ENCODE assay signal across 20 cellular contexts in the genomic region with DNA sequence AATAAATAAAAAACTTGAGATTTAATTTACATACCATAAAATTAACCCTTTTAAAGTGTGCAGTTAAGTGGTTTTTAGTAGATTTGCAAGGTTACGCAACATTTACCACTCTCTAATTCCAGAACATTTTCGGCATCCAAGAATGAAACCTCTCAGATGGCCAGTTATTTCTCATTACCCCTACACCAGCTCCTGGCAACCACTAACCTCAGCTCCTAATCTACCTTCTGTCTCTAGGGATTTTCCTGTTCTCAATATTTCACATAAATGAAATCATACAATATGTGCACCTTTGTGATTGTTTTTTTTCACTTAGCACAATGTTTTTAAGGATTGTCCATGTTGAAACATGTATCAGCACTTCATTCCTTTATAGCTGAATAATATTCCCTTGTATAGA. TPM values are rescaled to one million over a fixed set of nuclear protein-coding genes. Genes with fewer than 3 reads are reported as not detected.
DNase-seq lines count a peak whose midpoint lies in the region; ATAC-seq and TF ChIP-seq lines count a peak whose summit lies in the region.
"Had no signal": no experiment of that assay in that cellular context is flagged by ENCODE, and none has a peak within 500 bp of the region (broad histone marks: within the 10 kb centered on the region; RNA-seq: fewer than 3 reads in every experiment).

No MANE protein-coding gene starts in this region.

- DNase-seq in AG10803 (ENCODE audit: low read depth) (peak; percentile 48), KBM-7 (peak; percentile 30), astrocyte of the hippocampus (ENCODE audit: low read depth, low spot score) (peak; percentile 31), foreskin keratinocyte (peak; percentile 85 to 89), GM19240 (ENCODE audit: insufficient read length, low spot score) (no peak), NCI-H510A treated with DMSO at 0.1 percent for 48 hours (lab: John Stamatoyannopoulos, UW) (no peak), DMS79 (lab: John Stamatoyannopoulos, UW) (no peak)
- no peak for DNase-seq in activated naive CD8-positive, alpha-beta T cell treated with anti-CD3 and anti-CD28 coated beads, Interleukin-2, amount 50 U/mL, for 24 hours
- DNase-seq: activated CD4-positive, alpha-beta memory T cell treated with anti-CD3 and anti-CD28 coated beads for 36 hours; activated naive CD8-positive, alpha-beta T cell treated with anti-CD3 and anti-CD28 coated beads for 36 hours; effector CD4-positive, alpha-beta T cell; NCI-H1105; NCI-H2171; stimulated activated CD4-positive, alpha-beta T cell treated with anti-CD3 and anti-CD28 coated beads, Interleukin-4, amount 100 ng/mL, for 24 hours; substantia nigra; T-helper 1 cell had no signal

- ATAC-seq in foreskin keratinocyte: peak; percentile 41
- ATAC-seq in activated naive CD8-positive, alpha-beta T cell treated with anti-CD3 and anti-CD28 coated beads, Interleukin-2, amount 50 U/mL, for 24 hours: no peak

- H3K27me3 ChIP-seq in foreskin keratinocyte: no peaks in the 10 kb centered on the region

- H3K27me3 Mint-ChIP-seq in activated naive CD8-positive, alpha-beta T cell treated with anti-CD3 and anti-CD28 coated beads, Interleukin-2, amount 50 U/mL, for 24 hours: no peaks in the 10 kb centered on the region
- H3K27me3 Mint-ChIP-seq: activated CD4-positive, alpha-beta memory T cell treated with anti-CD3 and anti-CD28 coated beads for 36 hours; activated naive CD8-positive, alpha-beta T cell treated with anti-CD3 and anti-CD28 coated beads for 36 hours; central memory CD8-positive, alpha-beta T cell had no signal

- peaks cover 11% of the 10 kb centered on the region for H3K4me1 Mint-ChIP-seq in activated naive CD8-positive, alpha-beta T cell treated with anti-CD3 and anti-CD28 coated beads, Interleukin-2, amount 50 U/mL, for 24 hours

- peaks cover 31% of the 10 kb centered on the region for H3K4me1 ChIP-seq in foreskin keratinocyte

- H3K27ac Mint-ChIP-seq in activated naive CD8-positive, alpha-beta T cell treated with anti-CD3 and anti-CD28 coated beads, Interleukin-2, amount 50 U/mL, for 24 hours: no peak overlapping the region
- H3K27ac Mint-ChIP-seq: activated CD4-positive, alpha-beta memory T cell treated with anti-CD3 and anti-CD28 coated beads for 36 hours; activated naive CD8-positive, alpha-beta T cell treated with anti-CD3 and anti-CD28 coated beads for 36 hours had no signal

- no peaks in the 10 kb centered on the region for H3K9me3 Mint-ChIP-seq in activated naive CD8-positive, alpha-beta T cell treated with anti-CD3 and anti-CD28 coated beads, Interleukin-2, amount 50 U/mL, for 24 hours
- H3K9me3 Mint-ChIP-seq: activated CD4-positive, alpha-beta memory T cell treated with anti-CD3 and anti-CD28 coated beads for 36 hours; activated naive CD8-positive, alpha-beta T cell treated with anti-CD3 and anti-CD28 coated beads for 36 hours; central memory CD8-positive, alpha-beta T cell had no signal

- no peak overlapping the region for H3K4me3 Mint-ChIP-seq in activated naive CD8-positive, alpha-beta T cell treated with anti-CD3 and anti-CD28 coated beads, Interleukin-2, amount 50 U/mL, for 24 hours
- H3K4me3 Mint-ChIP-seq: activated CD4-positive, alpha-beta memory T cell treated with anti-CD3 and anti-CD28 coated beads for 36 hours; activated naive CD8-positive, alpha-beta T cell treated with anti-CD3 and anti-CD28 coated beads for 36 hours; central memory CD8-positive, alpha-beta T cell had no signal

- no peaks in the 10 kb centered on the region for H3K36me3 Mint-ChIP-seq in activated naive CD8-positive, alpha-beta T cell treated with anti-CD3 and anti-CD28 coated beads, Interleukin-2, amount 50 U/mL, for 24 hours (ENCODE audit: low read depth)
- H3K36me3 Mint-ChIP-seq: activated CD4-positive, alpha-beta memory T cell treated with anti-CD3 and anti-CD28 coated beads for 36 hours had no signal

- in situ Hi-C loops in KBM-7 (cut with MboI; ENCODE audit: low pct_unique_long_range_greater_than_20kb, low sequenced_read_pairs): no loop called here

- no peak overlapping the region for H3K4me3 ChIP-seq in AG10803 (ENCODE audit: low read length)
- H3K4me3 ChIP-seq: skin epidermis had no signal

- H3K27ac ChIP-seq in foreskin keratinocyte: no peak overlapping the region
- H3K27ac ChIP-seq: RWPE1, VCaP had no signal

- TF ChIP-seq CTCF in AG10803 (conservative IDR thresholded peaks at IDR 0.05; ENCODE audit: low read length) (no peak), foreskin keratinocyte (conservative IDR thresholded peaks at IDR 0.05) (no peak)

RNA-seq across cellular contexts. Expression of gene INPP5F, which starts 45.1 kb away (rescaled TPM):
- total RNA-seq in foreskin keratinocyte: 25.9 and 27.5 TPM in 2 replicates
- polyA plus RNA-seq in foreskin keratinocyte: 14.1 and 16.6 TPM in 2 replicates

Comparison
In these comparisons a context has a peak if more than half of its experiments do, and no peak if none do; other contexts are left out.
1. DNase-seq: peak in AG10803 (single experiment), KBM-7 (single experiment), astrocyte of the hippocampus (single experiment) and foreskin keratinocyte (2 of 2); none in activated naive CD8-positive, alpha-beta T cell treated with anti-CD3 and anti-CD28 coated beads, Interleukin-2, amount 50 U/mL, for 24 hours (single experiment), GM19240 (single experiment), NCI-H510A treated with DMSO at 0.1 percent for 48 hours (single experiment) and DMS79 (single experiment).